12 cellular contexts compared by ENCODE assay signal in genomic region chr18:48959921-48960920, GRCh38. TPM values are rescaled to one million over a fixed set of nuclear protein-coding genes. Genes with fewer than 3 reads are reported as not detected.
DNase-seq lines count a peak whose midpoint lies in the region; ATAC-seq, FAIRE-seq and TF ChIP-seq lines count a peak whose summit lies in the region.
"Had no signal": no experiment of that assay in that cellular context is flagged by ENCODE, and none has a peak within 500 bp of the region (broad histone marks: within the 10 kb centered on the region; RNA-seq: fewer than 3 reads in every experiment).

No MANE protein-coding gene starts in this region.

- POLR2A ChIA-PET in A549 (lab: Yijun Ruan, JAX): no interaction called here

- WGBS in A549 (ENCODE audit: missing lambda C conversion rate): 79% methylated on average over 17 of the region's 17 CpGs

- H3K4me1 ChIP-seq in A549: peaks cover 31% of the 10 kb centered on the region
- H3K4me1 ChIP-seq in HUES6 (ENCODE audit: control insufficient read depth, insufficient read depth, low read length): peaks cover 76% of the 10 kb centered on the region
- peaks cover 5 to 11% of the 10 kb centered on the region in 2 donors for H3K4me1 ChIP-seq in kidney (ENCODE audit: control insufficient read depth in 1 of 2, insufficient read depth in 1 of 2, low read depth in 1 of 2, low read length in 2 of 2)

- ATAC-seq in A549 (peak in 1 of 2 experiments; percentile 44; a peak in 2 of 6 replicates), GM18520 (IDR thresholded peaks at IDR 0.05; ENCODE audit: unreplicated experiment) (no peak)

- H3K27ac ChIP-seq in A549: peak overlapping the region in 1 of 2 experiments; percentile 56; a peak in 2 of 6 replicates
- peak overlapping the region; percentile 97 for H3K27ac ChIP-seq in HUES6 (ENCODE audit: low read depth, low read length)
- no peak overlapping the region for H3K27ac ChIP-seq in kidney (ENCODE audit: low read depth in 2 of 2, low read length in 2 of 2)

- TF ChIP-seq CTCF in A549 (IDR thresholded peaks at IDR 0.05) (no peak), kidney (IDR thresholded peaks at IDR 0.05; ENCODE audit: borderline replicate concordance, extremely low read depth, insufficient read depth) (no peak)

- CTCF ChIA-PET in A549 (lab: Yijun Ruan, JAX): no interaction called here

- TF ChIP-seq EP300 in A549 (IDR thresholded peaks at IDR 0.05): no peak

- FAIRE-seq in A549 (lab: Jason Lieb, UNC): no peak
- FAIRE-seq in kidney (lab: Jason Lieb, UNC): no peak
- FAIRE-seq: small intestine had no signal

- intact Hi-C loops in kidney (cut with DNase I): no loop called here

- TF ChIP-seq RAD21 in A549 (conservative IDR thresholded peaks at IDR 0.05 in 1 of 2, IDR thresholded peaks at IDR 0.05 in 1 of 2): no peak

- no peaks in the 10 kb centered on the region for H3K9me3 ChIP-seq in A549
- no peaks in the 10 kb centered on the region for H3K9me3 ChIP-seq in HUES6 (ENCODE audit: control insufficient read depth, insufficient read depth, low read depth, low read length)
- H3K9me3 ChIP-seq in kidney (ENCODE audit: control insufficient read depth in 1 of 2, low read length in 2 of 2): no peaks in the 10 kb centered on the region
- H3K9me3 ChIP-seq: Peyer's patch had no signal

- DNase-seq in A549 (ENCODE audit: low read depth in 1 of 2, low spot score in 1 of 2): no peak
- peak; percentile 86 for DNase-seq in amniotic epithelial cell (ENCODE audit: low read depth)
- DNase-seq in iPS-NIHi11 (ENCODE audit: low spot score): peak; percentile 62
- DNase-seq in kidney: no peak
- DNase-seq in ecto neural progenitor cell (ENCODE audit: low spot score): no peak
- no peak for DNase-seq in DMS153 (lab: John Stamatoyannopoulos, UW)
- DNase-seq: caudate nucleus, NCI-H187 treated with DMSO at 0.1 percent for 48 hours, Peyer's patch, small intestine had no signal

- H3K9ac ChIP-seq in HUES6 (ENCODE audit: low read length) (peak overlapping the region; percentile 87), kidney (ENCODE audit: low read length in 2 of 2) (no peak overlapping the region)

- peak overlapping the region; percentile 38 for H3K4me2 ChIP-seq in A549

- no peak for TF ChIP-seq POLR2A in A549 (IDR thresholded peaks at IDR 0.05; ENCODE audit: low read length)

- H3K36me3 ChIP-seq in HUES6 (ENCODE audit: control insufficient read depth, insufficient read depth, low read length) (no peaks in the 10 kb centered on the region), kidney (ENCODE audit: control insufficient read depth in 1 of 2, insufficient read depth in 2 of 2, low read length in 2 of 2) (no peaks in the 10 kb centered on the region)
- H3K36me3 ChIP-seq: Peyer's patch had no signal

- H3K4me3 ChIP-seq in A549 (no peak overlapping the region), HUES6 (ENCODE audit: low read depth, low read length) (peak overlapping the region; percentile 14), kidney (ENCODE audit: low read length in 2 of 2) (no peak overlapping the region)
- H3K4me3 ChIP-seq: Peyer's patch had no signal

- H3K27me3 ChIP-seq in HUES6 (ENCODE audit: control insufficient read depth, insufficient read depth, low read length): no peaks in the 10 kb centered on the region; the same call in 1 of the 2 replicates
- H3K27me3 ChIP-seq: Peyer's patch had no signal

TF ChIP-seq in A549, 52 proteins besides CTCF, POLR2A, EP300 and RAD21:
- TF ChIP-seq FOSL2 (IDR thresholded peaks at IDR 0.05) (no peak), FOSL2 (CRISPR knock-in tag; IDR thresholded peaks at IDR 0.05) (peak; percentile 73), PHF8 (IDR thresholded peaks at IDR 0.05; ENCODE audit: borderline replicate concordance, low read depth) (no peak)

RNA-seq across cellular contexts. Expression of gene SMAD7, which starts 9.5 kb away (rescaled TPM):
- 18.9 and 19.9 TPM in 2 replicates for polyA plus RNA-seq in A549 (2011; rRNA removed)
- polyA plus RNA-seq in A549 (2012; cell fraction: cytosol; rRNA removed): 38.2 and 48.5 TPM in 2 replicates
- polyA plus RNA-seq in A549 (2012; cell fraction: nucleus; rRNA removed): 76.0 and 84.4 TPM in 2 replicates
- 26.9 to 29.1 TPM (median 29.0 TPM) in 3 replicates for polyA plus RNA-seq in A549 (2017; fragmentation: RNase III; extraction: RNeasy Plus Mini Kit Qiagen cat#74134 plus additional on column Dnase treatment)
- 51.4 and 52.2 TPM in 2 replicates for polyA minus RNA-seq in A549 (2011; rRNA and poly(A)+ RNA removed)
- total RNA-seq in kidney: 32.6 TPM
- polyA plus RNA-seq in kidney (ENCODE audit: insufficient read depth, low read depth, low replicate concordance): 17.3 TPM

Comparison
In these comparisons a context has a peak if more than half of its experiments do, and no peak if none do; other contexts are left out.
1. DNase-seq: peak in amniotic epithelial cell (single experiment) and iPS-NIHi11 (single experiment); none in A549 (0 of 2), kidney (single experiment), ecto neural progenitor cell (single experiment) and DMS153 (single experiment).